In genomic region chr7:344608-344994, GRCh38 we compare ENCODE assay signal across 21 cellular contexts. TPM values are rescaled to one million over a fixed set of nuclear protein-coding genes. Genes with fewer than 3 reads are reported as not detected.
DNase-seq lines count a peak whose midpoint lies in the region; ATAC-seq, FAIRE-seq and TF ChIP-seq lines count a peak whose summit lies in the region.
"Had no signal": no experiment of that assay in that cellular context is flagged by ENCODE, and none has a peak within 500 bp of the region (broad histone marks: within the 10 kb centered on the region; RNA-seq: fewer than 3 reads in every experiment).

No MANE protein-coding gene starts in this region.

- H3K9me3 ChIP-seq in HepG2 (ENCODE audit: low read length) (no peaks in the 10 kb centered on the region), right lobe of liver (no peaks in the 10 kb centered on the region), K562 (replicated peaks; ENCODE audit: control insufficient read depth, insufficient read depth, low read depth, low read length) (no peaks in the 10 kb centered on the region), neuronal stem cell (replicated peaks in 1 of 2; ENCODE audit: control insufficient read depth in 2 of 2, insufficient read depth in 1 of 2, low read depth in 1 of 2, low read length in 2 of 2) (peaks cover 0 to 3% of the 10 kb centered on the region in 2 donors)
- H3K9me3 ChIP-seq in effector memory CD4-positive, alpha-beta T cell (ENCODE audit: control insufficient read depth, low read length): no peaks in the 10 kb centered on the region

- no peak overlapping the region for H2BK120ac ChIP-seq in neuronal stem cell (ENCODE audit: low read depth, low read length)

- peak overlapping the region; percentile 75 for H2BK12ac ChIP-seq in neuronal stem cell (ENCODE audit: low read length)

- peak overlapping the region; percentile 53 for H2AK5ac ChIP-seq in neuronal stem cell (ENCODE audit: low read depth, low read length)

- WGBS in HepG2 (ENCODE audit: low lambda C conversion rate): 83% methylated on average over 13 of the region's 15 CpGs
- 62% methylated on average over 6 of the region's 15 CpGs for WGBS in right lobe of liver (ENCODE audit: insufficient coverage, low coverage, low lambda C conversion rate, missing lambda C conversion rate)
- WGBS in K562 (ENCODE audit: insufficient coverage, low coverage, missing lambda C conversion rate): 45% methylated on average over 15 of the region's 15 CpGs
- no CpG with 5 or more reads among the region's 15 CpGs for WGBS in neuronal stem cell (ENCODE audit: extremely low coverage in 2 of 2, insufficient read length in 2 of 2, insufficient replicate concordance in 1 of 2), 2 donors

- H2BK5ac ChIP-seq in neuronal stem cell (ENCODE audit: low read length): peak overlapping the region; percentile 96

- H3K4me3 ChIP-seq in HepG2 (replicated peaks in 1 of 3; ENCODE audit: insufficient read depth in 1 of 3, low read depth in 2 of 3, low read length in 3 of 3) (no peak overlapping the region), right lobe of liver (no peak overlapping the region), K562 (no peak overlapping the region), neuronal stem cell (ENCODE audit: low read length in 2 of 2) (no peak overlapping the region)
- H3K4me3 ChIP-seq in effector memory CD4-positive, alpha-beta T cell (ENCODE audit: insufficient read depth, low read depth, low read length, poor library complexity, severe bottlenecking): no peak overlapping the region
- H3K4me3 ChIP-seq: GM23248 had no signal

- no peaks in the 10 kb centered on the region for H4K20me1 ChIP-seq in HepG2 (ENCODE audit: insufficient read depth, low read length)
- H4K20me1 ChIP-seq in K562 (replicated peaks; ENCODE audit: control insufficient read depth, insufficient read depth, low read length): 0 out of 2 replicates have a peak, but pooled peaks cover 10% of the 10 kb centered on the region

- POLR2A ChIA-PET in HepG2 (lab: Yijun Ruan, JAX): interaction anchor here (1.3 kb wide), 1 partner anchor 27 kb away, joined by 3 read pairs; no protein-coding TSS in a partner anchor
- POLR2A ChIA-PET in K562 (lab: Yijun Ruan, JAX): interaction anchor here (0.7 kb wide), 1 partner anchor 14 kb away, joined by 3 read pairs; no protein-coding TSS in a partner anchor

- no peak overlapping the region for H2BK15ac ChIP-seq in neuronal stem cell (ENCODE audit: low read length)

- DNase-seq in HepG2 (ENCODE audit: low spot score) (no peak), right lobe of liver (no peak), K562 (ENCODE audit: extremely low read depth in 1 of 4, low spot score in 3 of 4) (no peak), neuronal stem cell (ENCODE audit: low spot score) (no peak), T-helper 1 cell (no peak), GM19239 (ENCODE audit: insufficient read length, low spot score) (no peak)
- no peak for DNase-seq in effector memory CD4-positive, alpha-beta T cell
- DNase-seq: C1 segment of cervical spinal cord; CD4-positive, alpha-beta memory T cell; COR-L47; DMS153; DND-41; GM23248; H7 had no signal

- H3K79me2 ChIP-seq in HepG2 (ENCODE audit: insufficient read depth, low read length) (no peaks in the 10 kb centered on the region), K562 (ENCODE audit: control insufficient read depth, insufficient read depth, low read length) (no peaks in the 10 kb centered on the region)

- H2AFZ ChIP-seq in HepG2 (ENCODE audit: low read length) (no peak overlapping the region), K562 (ENCODE audit: low read depth, low read length) (no peak overlapping the region), neuronal stem cell (ENCODE audit: low read length) (no peak overlapping the region)
- H2AFZ ChIP-seq: GM23248 had no signal

- H3K18ac ChIP-seq in neuronal stem cell (ENCODE audit: low read length): peak overlapping the region; percentile 76

- H3K9ac ChIP-seq in HepG2 (ENCODE audit: insufficient read depth, low read depth, low read length) (no peak overlapping the region), K562 (ENCODE audit: insufficient read depth in 1 of 2, low read depth in 2 of 2, low read length in 2 of 2) (no peak overlapping the region), neuronal stem cell (ENCODE audit: low read depth, low read length, poor library complexity) (no peak overlapping the region)
- H3K9ac ChIP-seq: GM23248 had no signal

- peaks cover 64% of the 10 kb centered on the region for H3K4me1 ChIP-seq in HepG2 (ENCODE audit: insufficient read depth, low read length)
- H3K4me1 ChIP-seq in right lobe of liver: peaks cover 0 to 14% (median 5%) of the 10 kb centered on the region in 4 donors
- H3K4me1 ChIP-seq in K562 (replicated peaks in 1 of 2; ENCODE audit: control insufficient read depth in 2 of 2, insufficient read depth in 2 of 2, low read length in 2 of 2): peaks cover 11 to 53% of the 10 kb centered on the region in 2 experiments; a peak in 4 of 5 replicates
- H3K4me1 ChIP-seq in neuronal stem cell (ENCODE audit: control insufficient read depth in 2 of 2, insufficient read depth in 1 of 2, low read depth in 1 of 2, low read length in 2 of 2): peaks cover 4% of the 10 kb centered on the region in 2 donors
- no peaks in the 10 kb centered on the region for H3K4me1 ChIP-seq in effector memory CD4-positive, alpha-beta T cell (ENCODE audit: control insufficient read depth, insufficient read depth, low read length, poor library complexity, severe bottlenecking)

- in situ Hi-C loops in HepG2 (cut with HindIII; ENCODE audit: extremely low pct_ligation_motif_present, low pct_unique_long_range_greater_than_20kb) (no loop called here), K562 (cut with MboI) (no loop called here)

- CTCF ChIA-PET in HepG2 (lab: Yijun Ruan, JAX; ENCODE audit: low intra/inter-chr PET ratio, low total read pairs) (no interaction called here), K562 (lab: Yijun Ruan, JAX; ENCODE audit: low intra/inter-chr PET ratio) (no interaction called here)

- peak overlapping the region; percentile 2 for H4K91ac ChIP-seq in neuronal stem cell (ENCODE audit: low read depth, low read length, poor library complexity)

- H3K27ac ChIP-seq in HepG2 (ENCODE audit: extremely low read length, insufficient read depth, low read length) (no peak overlapping the region), right lobe of liver (no peak overlapping the region), K562 (ENCODE audit: extremely low read depth, low read depth, low read length) (no peak overlapping the region), neuronal stem cell (replicated peaks; ENCODE audit: low read length) (no peak overlapping the region)
- no peak overlapping the region for H3K27ac ChIP-seq in effector memory CD4-positive, alpha-beta T cell (ENCODE audit: insufficient read depth, low read length, poor library complexity, severe bottlenecking)
- H3K27ac ChIP-seq: GM23248 had no signal

- peaks cover 5% of the 10 kb centered on the region for H3K9me1 ChIP-seq in K562 (ENCODE audit: control insufficient read depth, insufficient read depth, low read length)

- BruUV-seq in HepG2 (replicated peaks; lab: Mats Ljungman, UMichigan) (no TSS peak), K562 (replicated peaks; lab: Mats Ljungman, UMichigan) (no TSS peak)

- no peak for TF ChIP-seq POLR2A in HepG2 (IDR thresholded peaks at IDR 0.05; ENCODE audit: insufficient read depth in 1 of 2, low read depth in 2 of 2, low read length in 2 of 2)
- TF ChIP-seq POLR2A in right lobe of liver (IDR thresholded peaks at IDR 0.05): no peak
- no peak for TF ChIP-seq POLR2A in K562 (conservative IDR thresholded peaks at IDR 0.05)

- no peaks in the 10 kb centered on the region for H3K79me1 ChIP-seq in neuronal stem cell (ENCODE audit: low read depth, low read length)

- H3K14ac ChIP-seq in neuronal stem cell (ENCODE audit: low read length): no peak overlapping the region

- no peak for TF ChIP-seq RAD21 in HepG2 (CRISPR knock-in tag; IDR thresholded peaks at IDR 0.05)
- TF ChIP-seq RAD21 in K562 (CRISPR knock-in tag; conservative IDR thresholded peaks at IDR 0.05 in 1 of 2, IDR thresholded peaks at IDR 0.05 in 1 of 2): no peak

- no peaks in the 10 kb centered on the region for H3K36me3 ChIP-seq in HepG2 (replicated peaks in 1 of 2; ENCODE audit: control insufficient read depth in 1 of 2, insufficient read depth in 2 of 2, low read length in 2 of 2)
- no peaks in the 10 kb centered on the region for H3K36me3 ChIP-seq in right lobe of liver
- H3K36me3 ChIP-seq in K562 (ENCODE audit: control insufficient read depth, insufficient read depth, low read length): no peaks in the 10 kb centered on the region
- no peaks in the 10 kb centered on the region for H3K36me3 ChIP-seq in neuronal stem cell (replicated peaks in 1 of 2; ENCODE audit: control insufficient read depth in 2 of 2, insufficient read depth in 2 of 2, low read length in 2 of 2)
- H3K36me3 ChIP-seq in effector memory CD4-positive, alpha-beta T cell (ENCODE audit: control insufficient read depth, insufficient read depth, low read length): no peaks in the 10 kb centered on the region

- no peak overlapping the region for H3K4ac ChIP-seq in neuronal stem cell (ENCODE audit: low read length)

- intact Hi-C loops in HepG2 (cut with micrococcal nuclease; ENCODE audit: unreplicated experiment): no loop called here
- intact Hi-C loops in right lobe of liver (cut with DNase I): no loop called here
- intact Hi-C loops in K562 (cut with micrococcal nuclease): no loop called here

- no peak for TF ChIP-seq EP300 in HepG2 (IDR thresholded peaks at IDR 0.05; ENCODE audit: low read depth in 2 of 2, low read length in 2 of 2)
- TF ChIP-seq EP300 in HepG2 (CRISPR knock-in tag; IDR thresholded peaks at IDR 0.05; ENCODE audit: borderline replicate concordance): no peak
- TF ChIP-seq EP300 in K562 (IDR thresholded peaks at IDR 0.05; ENCODE audit: low read length): no peak

- no peak overlapping the region for H4K8ac ChIP-seq in neuronal stem cell (ENCODE audit: low read depth, low read length)

- H3K27me3 ChIP-seq in HepG2 (ENCODE audit: control insufficient read depth in 1 of 2, insufficient read depth in 2 of 2, low read length in 2 of 2) (peaks cover 7 to 33% of the 10 kb centered on the region in 2 experiments; a peak in 4 of 5 replicates), right lobe of liver (no peaks in the 10 kb centered on the region), K562 (ENCODE audit: control insufficient read depth in 2 of 2, insufficient read depth in 2 of 2, low read length in 2 of 2) (peaks cover 19 to 52% of the 10 kb centered on the region in 2 experiments), neuronal stem cell (ENCODE audit: control insufficient read depth in 3 of 3, insufficient read depth in 3 of 3, low read depth in 1 of 3, low read length in 3 of 3) (peaks cover 0 to 16% (median 0%) of the 10 kb centered on the region in 3 experiments)
- no peaks in the 10 kb centered on the region for H3K27me3 ChIP-seq in effector memory CD4-positive, alpha-beta T cell (replicated peaks; ENCODE audit: control insufficient read depth, insufficient read depth, low read length, poor library complexity, severe bottlenecking)

- ATAC-seq in HepG2 (no peak), right lobe of liver (no peak), K562 (no peak)
- ATAC-seq: HCT116 had no signal

- H3K4me2 ChIP-seq in HepG2 (ENCODE audit: low read depth, low read length) (no peak overlapping the region), K562 (ENCODE audit: insufficient read depth, low read length) (no peak overlapping the region), neuronal stem cell (ENCODE audit: insufficient read depth, low read length, poor library complexity, severe bottlenecking) (no peak overlapping the region)

- peak overlapping the region; percentile 46 for H3K23ac ChIP-seq in neuronal stem cell (ENCODE audit: low read depth, low read length, poor library complexity)

- FAIRE-seq in HepG2 (lab: Jason Lieb, UNC) (peak; percentile 4), K562 (lab: Jason Lieb, UNC) (no peak), GM19239 (lab: Jason Lieb, UNC) (no peak)
- FAIRE-seq: G401.6, GM12892, H1 had no signal

- TF ChIP-seq CTCF in HepG2 (CRISPR knock-in tag; IDR thresholded peaks at IDR 0.05): no peak
- TF ChIP-seq CTCF in right lobe of liver (IDR thresholded peaks at IDR 0.05): no peak
- no peak for TF ChIP-seq CTCF in K562 (IDR thresholded peaks at IDR 0.05 in 2 of 3, conservative IDR thresholded peaks at IDR 0.05 in 1 of 3; ENCODE audit: insufficient read depth in 2 of 3, low read depth in 1 of 3, low read length in 3 of 3)

RNA-seq across cellular contexts. Expression of gene FOXL3, which starts 54.6 kb away (rescaled TPM):
- not detected in 2 replicates for total RNA-seq in HepG2 (2016; rRNA removed; fragmentation: Illumina TruSeq; extraction: Trizol)
- total RNA-seq in HepG2 (2016; cell fraction: cytosol; rRNA removed; fragmentation: Illumina TruSeq; extraction: Trizol; ENCODE audit: low read depth): not detected in 2 replicates
- not detected in 2 replicates for total RNA-seq in HepG2 (2016; cell fraction: insoluble cytoplasmic fraction; rRNA removed; fragmentation: Illumina TruSeq; extraction: Trizol)
- not detected in 2 replicates for total RNA-seq in HepG2 (2016; cell fraction: membrane; rRNA removed; fragmentation: Illumina TruSeq; extraction: Trizol)
- not detected in 2 replicates for total RNA-seq in HepG2 (2016; cell fraction: nucleus; rRNA removed; fragmentation: Illumina TruSeq; extraction: Trizol)
- not detected in 2 replicates for polyA plus RNA-seq in HepG2 (2011; rRNA removed)
- not detected in 2 replicates for polyA plus RNA-seq in HepG2 (2011; cell fraction: cytosol; rRNA removed)
- not detected in 2 replicates for polyA plus RNA-seq in HepG2 (2011; cell fraction: nucleus; rRNA removed)
- not detected in 2 replicates for polyA plus RNA-seq in HepG2 (2012)
- not detected in 2 replicates for polyA plus RNA-seq in HepG2 (2016; cell fraction: cytosol; fragmentation: Illumina TruSeq; extraction: Trizol; ENCODE audit: low read depth)
- not detected in 2 replicates for polyA plus RNA-seq in HepG2 (2016; cell fraction: insoluble cytoplasmic fraction; fragmentation: Illumina TruSeq; extraction: Trizol; ENCODE audit: low read depth)
- not detected in 2 replicates for polyA plus RNA-seq in HepG2 (2016; cell fraction: membrane; fragmentation: Illumina TruSeq; extraction: Trizol; ENCODE audit: low read depth)
- not detected in 2 replicates for polyA plus RNA-seq in HepG2 (2016; cell fraction: nucleus; fragmentation: Illumina TruSeq; extraction: Trizol; ENCODE audit: insufficient read depth, low read depth)
- polyA minus RNA-seq in HepG2 (2011; rRNA and poly(A)+ RNA removed; ENCODE audit: low replicate concordance): not detected in 2 replicates
- polyA minus RNA-seq in HepG2 (2011; cell fraction: cytosol; rRNA and poly(A)+ RNA removed): not detected in 2 replicates
- not detected in 2 replicates for polyA minus RNA-seq in HepG2 (2011; cell fraction: nucleus; rRNA and poly(A)+ RNA removed)
- not detected for total RNA-seq in right lobe of liver
- total RNA-seq in K562 (2011; cell fraction: chromatin; rRNA removed; ENCODE audit: low replicate concordance): not detected in 2 replicates
- total RNA-seq in K562 (2011; cell fraction: nucleolus; rRNA removed): not detected in 2 replicates
- not detected in 2 replicates for total RNA-seq in K562 (2011; cell fraction: nucleoplasm; rRNA removed)
- not detected in 2 replicates for total RNA-seq in K562 (2014; rRNA removed)
- not detected in 2 replicates for total RNA-seq in K562 (2014; rRNA removed; fragmentation: Illumina TruSeq; extraction: Trizol)
- not detected in 2 replicates for total RNA-seq in K562 (2015; rRNA removed; fragmentation: Illumina TruSeq; extraction: Trizol)
- total RNA-seq in K562 (2021): not detected in 2 replicates
- not detected in 2 replicates for polyA plus RNA-seq in K562 (2011; rRNA removed)
- not detected in 2 replicates for polyA plus RNA-seq in K562 (2011; cell fraction: cytosol; rRNA removed)
- not detected in 2 replicates for polyA plus RNA-seq in K562 (2011; cell fraction: nucleus; rRNA removed)
- polyA plus RNA-seq in K562 (2012): not detected in 2 replicates
- not detected in 2 replicates for polyA plus RNA-seq in K562 (2014; fragmentation: Illumina TruSeq; extraction: Trizol)
- polyA plus RNA-seq in K562 (2014; fragmentation: Nextera tagmentation; extraction: Ambion mirVana): not detected
- polyA plus RNA-seq in K562 (2014; rRNA removed): not detected in 2 replicates
- polyA minus RNA-seq in K562 (2011; rRNA and poly(A)+ RNA removed): not detected in 2 replicates
- polyA minus RNA-seq in K562 (2011; cell fraction: cytosol; rRNA and poly(A)+ RNA removed): not detected in 2 replicates
- polyA minus RNA-seq in K562 (2011; cell fraction: nucleus; rRNA and poly(A)+ RNA removed): not detected in 2 replicates
- polyA plus RNA-seq in neuronal stem cell (2013, experiment 1 of 2): not detected
- polyA plus RNA-seq in neuronal stem cell (2013, experiment 2 of 2): not detected
- total RNA-seq: A172; A673; CD4-positive, alpha-beta memory T cell; GM23248; H1; H7 had no signal
- polyA plus RNA-seq: BJ; CD4-positive, alpha-beta memory T cell; GM23248; H1 had no signal

Comparison
In these comparisons a context has a peak if more than half of its experiments do, and no peak if none do; other contexts are left out.
1. Of the 241 proteins assayed by ChIP-seq in both HepG2 and K562: peak only in HepG2: KAT2B; only in K562: none; in both: ZBTB40; in neither: 239.